Comparison of ENCODE assay signal across 1 cellular context in the genomic region with DNA sequence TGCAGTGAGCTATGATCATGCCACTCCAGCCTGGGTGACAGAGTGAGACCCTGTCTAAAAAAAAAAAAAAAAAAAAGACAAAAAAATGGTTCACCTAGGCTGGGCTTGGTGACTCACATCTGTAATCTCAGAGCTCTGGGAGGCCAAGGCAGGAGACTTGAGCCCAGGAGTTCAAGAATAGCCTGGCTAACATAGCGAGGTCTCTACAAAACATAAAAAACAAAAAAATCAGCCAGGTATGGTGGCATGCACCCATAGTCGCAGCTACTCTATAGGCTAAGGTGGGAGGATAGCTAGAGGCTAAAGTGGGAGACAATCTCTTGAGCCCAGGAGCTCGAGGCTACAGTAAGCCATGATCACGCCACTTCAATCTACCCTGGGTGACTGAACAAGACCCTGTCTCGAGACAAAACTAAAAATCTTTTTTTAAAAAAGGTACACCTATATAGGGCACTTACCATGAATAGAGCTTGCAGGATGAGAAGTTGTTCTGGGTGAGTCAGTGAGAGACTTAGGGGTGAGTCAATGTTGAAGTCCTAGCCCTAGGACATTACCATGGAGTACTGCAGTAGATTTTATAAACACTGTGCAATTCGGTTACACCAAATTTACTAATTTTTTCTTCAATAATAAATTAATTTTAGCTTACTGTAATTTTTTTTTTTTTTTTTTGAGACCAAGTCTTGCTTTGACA.
TF ChIP-seq lines count a peak whose summit lies in the region.

No MANE protein-coding gene starts in this region.

TF ChIP-seq in HCT116, 20 proteins besides CTCF, POLR2A, EP300 and RAD21 (continued from another document):
- TF ChIP-seq TCF7L2 (IDR thresholded peaks at IDR 0.05; ENCODE audit: borderline replicate concordance, extremely low read depth, insufficient read depth, insufficient read length) (no peak), SRF (IDR thresholded peaks at IDR 0.05; ENCODE audit: low read depth) (no peak), ATF3 (IDR thresholded peaks at IDR 0.05) (no peak), CBX3 (IDR thresholded peaks at IDR 0.05; ENCODE audit: low read depth) (no peak), ZBTB33 (IDR thresholded peaks at IDR 0.05; ENCODE audit: extremely low read depth, insufficient replicate concordance, low read length) (no peak), YY1 (IDR thresholded peaks at IDR 0.05; ENCODE audit: extremely low read depth, insufficient replicate concordance, low read depth, low read length) (no peak), EZH2phosphoT487 (IDR thresholded peaks at IDR 0.05; ENCODE audit: borderline replicate concordance) (no peak), CEBPB (IDR thresholded peaks at IDR 0.05; ENCODE audit: low read depth) (no peak)
